Comparison of ENCODE assay signal across 27 cellular contexts in the genomic region with DNA sequence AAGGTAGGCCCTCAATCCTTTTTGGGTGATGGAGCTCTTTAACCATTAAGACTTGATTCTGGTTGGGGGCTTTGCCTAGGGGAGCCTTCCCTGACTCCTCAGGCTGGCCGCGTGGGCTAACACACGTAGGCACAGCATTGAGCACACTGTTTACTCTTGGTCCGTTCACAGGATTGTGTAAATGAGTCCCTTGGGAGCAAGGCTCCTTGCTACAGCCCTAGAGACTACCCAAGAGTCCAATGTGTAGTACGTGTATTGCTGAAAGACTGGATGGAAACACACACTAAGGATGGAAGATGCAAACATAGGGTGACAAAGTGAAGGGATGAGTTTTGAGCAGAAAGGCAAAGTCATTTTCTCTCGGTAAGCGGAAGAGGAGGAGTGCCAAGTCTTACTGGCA. TPM values are rescaled to one million over a fixed set of nuclear protein-coding genes. Genes with fewer than 3 reads are reported as not detected.
"Had no signal": no experiment of that assay in that cellular context is flagged by ENCODE, and none has a peak within 500 bp of the region (broad histone marks: within the 10 kb centered on the region; RNA-seq: fewer than 3 reads in every experiment).

No MANE protein-coding gene starts in this region.

- H3K27ac ChIP-seq: esophagus squamous epithelium, heart right ventricle, left lung, lower lobe of right lung, pancreas, psoas muscle, sigmoid colon, spleen, suprapubic skin, tibial artery had no signal

- H3K27ac Mint-ChIP-seq: activated CD4-positive, alpha-beta T cell treated with anti-CD3 and anti-CD28 coated beads for 36 hours; activated naive CD4-positive, alpha-beta T cell treated with anti-CD3 and anti-CD28 coated beads, Interleukin-2, amount 10 ng/mL, durations not matched to agents 7 days and 5 days; activated T-helper 1 cell treated with anti-CD3 and anti-CD28 coated beads, Interleukin-12 subunit alpha, Interleukin-12 subunit beta, Interleukin-2, Interleukin-4 antibody, amounts not matched to agents 30 ng/mL and 10 ng/mL and 1 ng/mL, durations not matched to agents 14 hours and 24 hours and 36 hours had no signal

- H3K4me3 Mint-ChIP-seq: activated CD4-positive, alpha-beta T cell treated with anti-CD3 and anti-CD28 coated beads for 36 hours; activated naive CD4-positive, alpha-beta T cell treated with anti-CD3 and anti-CD28 coated beads, Interleukin-2, amount 10 ng/mL, durations not matched to agents 7 days and 5 days; activated T-helper 1 cell treated with anti-CD3 and anti-CD28 coated beads, Interleukin-12 subunit alpha, Interleukin-12 subunit beta, Interleukin-2, Interleukin-4 antibody, amounts not matched to agents 30 ng/mL and 10 ng/mL and 1 ng/mL, durations not matched to agents 14 hours and 24 hours and 36 hours had no signal

- H3K27me3 ChIP-seq: pancreas had no signal

- FAIRE-seq: pancreas had no signal

- H3K4me3 ChIP-seq: esophagus squamous epithelium, heart right ventricle, left lung, lower lobe of right lung, pancreas, psoas muscle, sigmoid colon, spleen, suprapubic skin, tibial artery had no signal

- ATAC-seq: activated CD4-positive, alpha-beta T cell treated with anti-CD3 and anti-CD28 coated beads for 36 hours; heart right ventricle; left lung; lower lobe of right lung; naive thymus-derived CD8-positive, alpha-beta T cell; pancreas; psoas muscle had no signal

- H3K9me3 Mint-ChIP-seq: activated naive CD4-positive, alpha-beta T cell treated with anti-CD3 and anti-CD28 coated beads, Interleukin-2, amount 10 ng/mL, durations not matched to agents 7 days and 5 days; activated T-helper 1 cell treated with anti-CD3 and anti-CD28 coated beads, Interleukin-12 subunit alpha, Interleukin-12 subunit beta, Interleukin-2, Interleukin-4 antibody, amounts not matched to agents 30 ng/mL and 10 ng/mL and 1 ng/mL, durations not matched to agents 14 hours and 24 hours and 36 hours; naive thymus-derived CD8-positive, alpha-beta T cell; neural crest cell had no signal

- DNase-seq: activated CD4-positive, alpha-beta T cell treated with anti-CD3 and anti-CD28 coated beads for 36 hours; activated CD4-positive, CD25-positive, alpha-beta regulatory T cell; activated effector memory CD4-positive, alpha-beta T cell treated with anti-CD3 and anti-CD28 coated beads, Interleukin-2, amount 50 U/mL, for 16 hours; activated naive CD4-positive, alpha-beta T cell treated with anti-CD3 and anti-CD28 coated beads, Interleukin-2, amount 10 ng/mL, durations not matched to agents 7 days and 5 days; activated T-cell treated with anti-CD3 and anti-CD28 coated beads, Interleukin-2, amount 50 U/mL, for 1 hour; amygdala; central memory CD4-positive, alpha-beta T cell; dermis blood vessel endothelial cell; effector CD4-positive, alpha-beta T cell; esophagus squamous epithelium; foreskin melanocyte; heart right ventricle; left lung; lower lobe of right lung; mesenchymal stem cell; naive thymus-derived CD8-positive, alpha-beta T cell; nucleus accumbens; psoas muscle; sigmoid colon; spleen; stimulated activated naive CD4-positive, alpha-beta T cell; T-helper 2 cell; tibial artery had no signal

- H3K9me3 ChIP-seq: esophagus squamous epithelium, heart right ventricle, left lung, lower lobe of right lung, pancreas, psoas muscle, sigmoid colon, spleen, suprapubic skin, tibial artery had no signal

- H3K36me3 Mint-ChIP-seq: activated naive CD4-positive, alpha-beta T cell treated with anti-CD3 and anti-CD28 coated beads, Interleukin-2, amount 10 ng/mL, durations not matched to agents 7 days and 5 days; naive thymus-derived CD8-positive, alpha-beta T cell had no signal

- H3K36me3 ChIP-seq: left lung, lower lobe of right lung, pancreas, suprapubic skin, tibial artery had no signal

RNA-seq across cellular contexts. Expression of a gene that starts 0.8 kb away (rescaled TPM):
- polyA plus RNA-seq: naive thymus-derived CD8-positive, alpha-beta T cell had no signal
